Comparison of ENCODE assay signal across 1 cellular context in genomic region chr11:128146926-128147605, GRCh38.
TF ChIP-seq lines count a peak whose summit lies in the region.

No MANE protein-coding gene starts in this region.

TF ChIP-seq in IMR-90, 13 proteins besides CTCF, POLR2A, EP300 and RAD21 (continued from another document):
- TF ChIP-seq BHLHE40 (IDR thresholded peaks at IDR 0.05; ENCODE audit: low read depth, low read length) = no peak
- TF ChIP-seq CEBPB (IDR thresholded peaks at IDR 0.05; ENCODE audit: low read depth, low read length) = no peak
- no peak for TF ChIP-seq FOS (IDR thresholded peaks at IDR 0.05; ENCODE audit: low read depth, low read length)
- no peak for TF ChIP-seq NFE2L2 (IDR thresholded peaks at IDR 0.05; ENCODE audit: low read depth, low read length)
- TF ChIP-seq ELK1 (IDR thresholded peaks at IDR 0.05; ENCODE audit: borderline replicate concordance, low read depth, low read length) = no peak
- TF ChIP-seq USF2 (IDR thresholded peaks at IDR 0.05; ENCODE audit: low read depth, low read length) = no peak
- no peak for TF ChIP-seq CHD1 (IDR thresholded peaks at IDR 0.05; ENCODE audit: low read depth, low read length)
- TF ChIP-seq MAZ (IDR thresholded peaks at IDR 0.05; ENCODE audit: borderline replicate concordance, low read depth, low read length) = no peak
- TF ChIP-seq MXI1 (IDR thresholded peaks at IDR 0.05; ENCODE audit: borderline replicate concordance, low read depth, low read length) = no peak
- no peak for TF ChIP-seq SMC3 (IDR thresholded peaks at IDR 0.05; ENCODE audit: low read depth, low read length)
